Comparison of ENCODE assay signal across 1 cellular context in the genomic region with DNA sequence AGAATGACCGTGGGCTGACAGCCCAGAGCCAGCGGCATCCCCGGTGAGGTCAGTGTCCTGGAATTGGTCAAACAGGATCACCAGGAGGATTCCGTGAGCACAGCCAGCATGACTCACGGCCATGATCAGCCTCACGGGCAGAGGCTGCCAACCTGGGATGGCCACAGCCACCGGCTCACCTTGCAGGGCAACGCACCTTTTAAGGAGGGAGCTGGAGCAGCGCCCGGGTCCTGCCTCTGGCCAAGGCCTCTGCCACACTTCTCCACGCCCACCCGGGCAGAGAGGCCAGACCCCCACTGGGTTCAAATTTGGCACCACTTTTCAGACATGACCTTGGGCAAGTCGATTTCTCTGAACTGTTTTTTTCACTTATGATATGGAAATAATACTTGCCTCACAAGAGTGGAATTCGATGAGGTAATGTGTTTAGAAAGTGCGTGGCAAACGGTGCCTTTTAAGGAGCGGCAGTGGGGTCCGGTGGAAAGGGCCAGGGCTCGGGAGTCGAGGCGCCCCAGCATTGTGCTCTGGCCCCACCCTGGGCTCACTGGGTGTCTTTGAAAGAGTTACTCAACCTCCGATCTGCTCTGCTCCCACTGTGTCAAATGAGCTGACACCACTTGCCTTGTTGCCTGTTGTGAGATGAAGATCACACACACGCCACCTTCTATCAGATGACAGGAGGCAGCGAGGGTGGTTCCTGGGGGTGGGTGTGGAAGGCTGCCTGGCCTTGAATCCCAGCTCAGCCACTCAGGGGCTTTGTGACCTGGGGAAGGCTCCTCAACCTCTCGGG.
TF ChIP-seq lines count a peak whose summit lies in the region.

No MANE protein-coding gene starts in this region.

TF ChIP-seq in HEK293, 187 proteins besides CTCF, POLR2A, EP300 and RAD21 (continued from another document):
- TF ChIP-seq ZNF692 (tag by site-specific recombination; IDR thresholded peaks at IDR 0.05) = peak; percentile 94
- peak; percentile 89 for TF ChIP-seq GLIS2 (tag by site-specific recombination; IDR thresholded peaks at IDR 0.05)
- TF ChIP-seq ZNF596 (tag by site-specific recombination; IDR thresholded peaks at IDR 0.05) = no peak
- TF ChIP-seq, protein P1, sequence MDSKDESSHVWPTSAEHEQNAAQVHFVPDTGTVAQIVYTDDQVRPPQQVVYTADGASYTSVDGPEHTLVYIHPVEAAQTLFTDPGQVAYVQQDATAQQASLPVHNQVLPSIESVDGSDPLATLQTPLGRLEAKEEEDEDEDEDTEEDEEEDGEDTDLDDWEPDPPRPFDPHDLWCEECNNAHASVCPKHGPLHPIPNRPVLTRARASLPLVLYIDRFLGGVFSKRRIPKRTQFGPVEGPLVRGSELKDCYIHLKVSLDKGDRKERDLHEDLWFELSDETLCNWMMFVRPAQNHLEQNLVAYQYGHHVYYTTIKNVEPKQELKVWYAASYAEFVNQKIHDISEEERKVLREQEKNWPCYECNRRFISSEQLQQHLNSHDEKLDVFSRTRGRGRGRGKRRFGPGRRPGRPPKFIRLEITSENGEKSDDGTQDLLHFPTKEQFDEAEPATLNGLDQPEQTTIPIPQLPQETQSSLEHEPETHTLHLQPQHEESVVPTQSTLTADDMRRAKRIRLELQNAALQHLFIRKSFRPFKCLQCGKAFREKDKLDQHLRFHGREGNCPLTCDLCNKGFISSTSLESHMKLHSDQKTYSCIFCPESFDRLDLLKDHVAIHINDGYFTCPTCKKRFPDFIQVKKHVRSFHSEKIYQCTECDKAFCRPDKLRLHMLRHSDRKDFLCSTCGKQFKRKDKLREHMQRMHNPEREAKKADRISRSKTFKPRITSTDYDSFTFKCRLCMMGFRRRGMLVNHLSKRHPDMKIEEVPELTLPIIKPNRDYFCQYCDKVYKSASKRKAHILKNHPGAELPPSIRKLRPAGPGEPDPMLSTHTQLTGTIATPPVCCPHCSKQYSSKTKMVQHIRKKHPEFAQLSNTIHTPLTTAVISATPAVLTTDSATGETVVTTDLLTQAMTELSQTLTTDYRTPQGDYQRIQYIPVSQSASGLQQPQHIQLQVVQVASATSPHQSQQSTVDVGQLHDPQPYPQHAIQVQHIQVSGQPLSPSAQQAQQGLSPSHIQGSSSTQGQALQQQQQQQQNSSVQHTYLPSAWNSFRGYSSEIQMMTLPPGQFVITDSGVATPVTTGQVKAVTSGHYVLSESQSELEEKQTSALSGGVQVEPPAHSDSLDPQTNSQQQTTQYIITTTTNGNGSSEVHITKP (tag by site-specific recombination; IDR thresholded peaks at IDR 0.05) = peak; percentile 53; the same call in 1 of the 2 replicates
TF ChIP-seq in HEK293: peak in this region for 32.
